Comparison of ENCODE assay signal across 15 cellular contexts in genomic region chr14:91899213-91899612, GRCh38. TPM values are rescaled to one million over a fixed set of nuclear protein-coding genes. Genes with fewer than 3 reads are reported as not detected.
DNase-seq lines count a peak whose midpoint lies in the region; ATAC-seq and TF ChIP-seq lines count a peak whose summit lies in the region.
"Had no signal": no experiment of that assay in that cellular context is flagged by ENCODE, and none has a peak within 500 bp of the region (broad histone marks: within the 10 kb centered on the region; RNA-seq: fewer than 3 reads in every experiment).

No MANE protein-coding gene starts in this region.

- H2AK5ac ChIP-seq in H9 (ENCODE audit: insufficient read length, low read length) = no peak overlapping the region
- H2AK5ac ChIP-seq in mesenchymal stem cell (ENCODE audit: low read length, severe bottlenecking) = no peak overlapping the region

- H3K56ac ChIP-seq in H9 (ENCODE audit: insufficient read length, low read depth, low read length) = no peak overlapping the region

- H3K18ac ChIP-seq in H9 (ENCODE audit: insufficient read length, low read depth, low read length) (no peak overlapping the region), mesenchymal stem cell (ENCODE audit: low read depth in 1 of 2, low read length in 2 of 2) (no peak overlapping the region)

- H4K20me1 ChIP-seq in H9 (ENCODE audit: control insufficient read depth, insufficient read depth, insufficient read length) = no peaks in the 10 kb centered on the region

- H3K9me3 ChIP-seq in H9 (ENCODE audit: control insufficient read depth, low read depth, low read length) = no peaks in the 10 kb centered on the region
- H3K9me3 ChIP-seq in mesenchymal stem cell (ENCODE audit: control insufficient read depth, low read length) = no peaks in the 10 kb centered on the region
- H3K9me3 ChIP-seq: esophagus squamous epithelium had no signal

- no peak overlapping the region for H3K4me3 Mint-ChIP-seq in H9
- no peak overlapping the region for H3K4me3 Mint-ChIP-seq in activated naive CD8-positive, alpha-beta T cell treated with anti-CD3 and anti-CD28 coated beads, Interleukin-2, amount 10 ng/mL, durations not matched to agents 7 days and 5 days
- H3K4me3 Mint-ChIP-seq: brain; CD4-positive, alpha-beta memory T cell; neural progenitor cell; stimulated activated naive CD8-positive, alpha-beta T cell treated with anti-CD3 and anti-CD28 coated beads, Interleukin-15, Interleukin-2, amounts not matched to agents 100 ng/mL and 50 ng/mL, for 24 hours had no signal

- H3K4me3 ChIP-seq in mesenchymal stem cell (ENCODE audit: insufficient read depth in 1 of 2, low read depth in 1 of 2, low read length in 2 of 2) (no peak overlapping the region), foreskin fibroblast (ENCODE audit: low read depth in 1 of 2, low read length in 2 of 2) (no peak overlapping the region)
- H3K4me3 ChIP-seq: esophagus squamous epithelium, neural progenitor cell had no signal

- H3K27me3 Mint-ChIP-seq in H9 (ENCODE audit: low read depth) = 0 out of 2 replicates have a peak, but pooled peaks cover 2% of the 10 kb centered on the region
- no peaks in the 10 kb centered on the region for H3K27me3 Mint-ChIP-seq in activated naive CD8-positive, alpha-beta T cell treated with anti-CD3 and anti-CD28 coated beads, Interleukin-2, amount 10 ng/mL, durations not matched to agents 7 days and 5 days
- H3K27me3 Mint-ChIP-seq: CD4-positive, alpha-beta memory T cell; stimulated activated naive CD8-positive, alpha-beta T cell treated with anti-CD3 and anti-CD28 coated beads, Interleukin-15, Interleukin-2, amounts not matched to agents 100 ng/mL and 50 ng/mL, for 24 hours had no signal

- H3K14ac ChIP-seq in H9 (ENCODE audit: insufficient read depth, low read length) (no peak overlapping the region), mesenchymal stem cell (ENCODE audit: low read length in 2 of 2) (peak overlapping the region in 1 of 2 experiments; percentile 7)

- no peaks in the 10 kb centered on the region for H3K23me2 ChIP-seq in H9 (ENCODE audit: insufficient read length, low read depth, low read length, poor library complexity, severe bottlenecking)

- H2BK12ac ChIP-seq in H9 (ENCODE audit: insufficient read length, low read depth, low read length) (no peak overlapping the region), mesenchymal stem cell (ENCODE audit: low read length in 2 of 2) (no peak overlapping the region)

- POLR2A ChIA-PET in activated naive CD8-positive, alpha-beta T cell treated with anti-CD3 and anti-CD28 coated beads, Interleukin-2, amount 10 ng/mL, durations not matched to agents 7 days and 5 days (lab: Charles Lee) = interaction anchor here (0.6 to 0.7 kb wide), 2 partner anchors 28 to 136 kb away, joined by 4 to 7 read pairs; no protein-coding TSS in a partner anchor

- no peak overlapping the region for H2BK15ac ChIP-seq in H9 (ENCODE audit: low read depth, low read length)
- peak overlapping the region; percentile 37 for H2BK15ac ChIP-seq in mesenchymal stem cell (ENCODE audit: low read depth, poor library complexity, severe bottlenecking)

- no peak overlapping the region for H2AFZ ChIP-seq in H9 (ENCODE audit: low read length)
- no peak overlapping the region for H2AFZ ChIP-seq in mesenchymal stem cell (ENCODE audit: low read depth, low read length)
- H2AFZ ChIP-seq: neural progenitor cell had no signal

- H3K79me1 ChIP-seq in H9 (ENCODE audit: insufficient read depth, low read depth, low read length, poor library complexity, severe bottlenecking) (no peaks in the 10 kb centered on the region), mesenchymal stem cell (replicated peaks; ENCODE audit: low read length, poor library complexity, severe bottlenecking) (no peaks in the 10 kb centered on the region)

- H3K23ac ChIP-seq in H9 (ENCODE audit: insufficient read length, low read depth, low read length) = no peak overlapping the region
- H3K23ac ChIP-seq in mesenchymal stem cell (ENCODE audit: low read length in 2 of 2) = peak overlapping the region in 1 of 2 experiments; percentile 78

- H3K4me1 ChIP-seq in H9 (ENCODE audit: insufficient read depth, low read length) = peaks cover 4% of the 10 kb centered on the region; the same call in 1 of the 2 replicates
- peaks cover 5% of the 10 kb centered on the region for H3K4me1 ChIP-seq in mesenchymal stem cell (ENCODE audit: control insufficient read depth, insufficient read depth, low read depth, low read length)
- H3K4me1 ChIP-seq: neural progenitor cell had no signal

- no peak overlapping the region for H3K9ac ChIP-seq in H9 (ENCODE audit: extremely low read depth, insufficient read length, low read length)
- no peak overlapping the region for H3K9ac ChIP-seq in mesenchymal stem cell (ENCODE audit: low read length)
- H3K9ac ChIP-seq: neural progenitor cell had no signal

- ATAC-seq in activated naive CD8-positive, alpha-beta T cell treated with anti-CD3 and anti-CD28 coated beads, Interleukin-2, amount 10 ng/mL, durations not matched to agents 7 days and 5 days (ENCODE audit: low read depth) = peak; percentile 26
- ATAC-seq in HG03280 (IDR thresholded peaks at IDR 0.05; ENCODE audit: unreplicated experiment) = no peak

- H3T11ph ChIP-seq in H9 (ENCODE audit: low read length) = no peak overlapping the region

- H3K4me1 Mint-ChIP-seq in H9 = peaks cover 7 to 11% of the 10 kb centered on the region in 2 experiments
- peaks cover 7% of the 10 kb centered on the region for H3K4me1 Mint-ChIP-seq in activated naive CD8-positive, alpha-beta T cell treated with anti-CD3 and anti-CD28 coated beads, Interleukin-2, amount 10 ng/mL, durations not matched to agents 7 days and 5 days

- no peaks in the 10 kb centered on the region for H3K79me2 ChIP-seq in H9 (ENCODE audit: insufficient read depth, low read length)

- no peaks in the 10 kb centered on the region for H3K36me3 ChIP-seq in mesenchymal stem cell (ENCODE audit: control insufficient read depth in 1 of 2, insufficient read depth in 2 of 2, low read depth in 1 of 2, low read length in 2 of 2)
- H3K36me3 ChIP-seq: esophagus squamous epithelium, neural progenitor cell had no signal

- peak; percentile 79 for TF ChIP-seq CTCF in C4-2B (conservative IDR thresholded peaks at IDR 0.05)
- peak; percentile 25; the same call in 2 of the 3 replicates for TF ChIP-seq CTCF in H9 (conservative IDR thresholded peaks at IDR 0.05)
- TF ChIP-seq CTCF in foreskin fibroblast (IDR thresholded peaks at IDR 0.05; ENCODE audit: low read depth, low read length) = no peak

- H3K4ac ChIP-seq in H9 (ENCODE audit: low read depth, low read length) (no peak overlapping the region), mesenchymal stem cell (ENCODE audit: low read depth in 1 of 2, low read length in 2 of 2) (no peak overlapping the region)

- no CpG with 5 or more reads among the region's 4 CpGs for WGBS in H9 (ENCODE audit: extremely low coverage, insufficient read length, low lambda C conversion rate)
- 83% methylated on average over 4 of the region's 4 CpGs for WGBS in mesenchymal stem cell

- no peak overlapping the region for H4K5ac ChIP-seq in H9 (ENCODE audit: insufficient read length, low read depth, low read length)

- DNase-seq in H9 (no peak), mesenchymal stem cell (no peak), foreskin fibroblast (no peak)
- no peak for DNase-seq in activated naive CD8-positive, alpha-beta T cell treated with anti-CD3 and anti-CD28 coated beads, Interleukin-2, amount 10 ng/mL, durations not matched to agents 7 days and 5 days
- DNase-seq in stimulated activated CD4-positive, alpha-beta T cell treated with anti-CD3 and anti-CD28 coated beads, Interleukin-2, amount 100 ng/mL, for 48 hours = no peak
- DNase-seq in activated effector memory CD4-positive, alpha-beta T cell treated with Interleukin-2 at 50 U/mL for 16 hours = no peak
- DNase-seq: CD4-positive, alpha-beta memory T cell; esophagus squamous epithelium; NCI-H1694 treated with DMSO at 0.1 percent for 48 hours; stimulated activated CD4-positive, alpha-beta T cell treated with anti-CD3 and anti-CD28 coated beads, Interleukin-1b, Interleukin-23, amount 100 ng/mL, for 48 hours had no signal

- H3K27ac ChIP-seq in C4-2B (no peak overlapping the region), H9 (ENCODE audit: insufficient read length, low read depth, low read length) (no peak overlapping the region), mesenchymal stem cell (ENCODE audit: low read length, poor library complexity, severe bottlenecking) (no peak overlapping the region)
- H3K27ac ChIP-seq: neural progenitor cell had no signal

- H3K4me2 ChIP-seq in H9 (ENCODE audit: insufficient read depth, insufficient read length, low read length) = no peak overlapping the region
- no peak overlapping the region for H3K4me2 ChIP-seq in mesenchymal stem cell (ENCODE audit: low read length, poor library complexity, severe bottlenecking)
- H3K4me2 ChIP-seq: neural progenitor cell had no signal

- H4K91ac ChIP-seq in H9 (ENCODE audit: insufficient read length, low read depth, low read length) (no peak overlapping the region), mesenchymal stem cell (ENCODE audit: low read length) (no peak overlapping the region)

- H2BK5ac ChIP-seq in H9 (ENCODE audit: insufficient read length, low read length) (no peak overlapping the region), mesenchymal stem cell (ENCODE audit: low read depth, low read length, poor library complexity, severe bottlenecking) (no peak overlapping the region)

- H3K27ac Mint-ChIP-seq in H9 = no peak overlapping the region
- no peak overlapping the region for H3K27ac Mint-ChIP-seq in activated naive CD8-positive, alpha-beta T cell treated with anti-CD3 and anti-CD28 coated beads, Interleukin-2, amount 10 ng/mL, durations not matched to agents 7 days and 5 days
- H3K27ac Mint-ChIP-seq: neural progenitor cell; stimulated activated naive CD8-positive, alpha-beta T cell treated with anti-CD3 and anti-CD28 coated beads, Interleukin-15, Interleukin-2, amounts not matched to agents 100 ng/mL and 50 ng/mL, for 24 hours had no signal

- no peaks in the 10 kb centered on the region for H3K9me3 Mint-ChIP-seq in H9
- H3K9me3 Mint-ChIP-seq in activated naive CD8-positive, alpha-beta T cell treated with anti-CD3 and anti-CD28 coated beads, Interleukin-2, amount 10 ng/mL, durations not matched to agents 7 days and 5 days = peaks cover 2% of the 10 kb centered on the region
- H3K9me3 Mint-ChIP-seq: brain; neural progenitor cell; stimulated activated naive CD8-positive, alpha-beta T cell treated with anti-CD3 and anti-CD28 coated beads, Interleukin-15, Interleukin-2, amounts not matched to agents 100 ng/mL and 50 ng/mL, for 24 hours had no signal

- H3K36me3 Mint-ChIP-seq in H9 (ENCODE audit: insufficient read depth in 1 of 3, low read depth in 3 of 3) = no peaks in the 10 kb centered on the region; a peak in 2 of 7 replicates
- no peaks in the 10 kb centered on the region for H3K36me3 Mint-ChIP-seq in activated naive CD8-positive, alpha-beta T cell treated with anti-CD3 and anti-CD28 coated beads, Interleukin-2, amount 10 ng/mL, durations not matched to agents 7 days and 5 days
- H3K36me3 Mint-ChIP-seq: brain; CD4-positive, alpha-beta memory T cell; neural progenitor cell had no signal

- no peak overlapping the region for H2BK20ac ChIP-seq in H9 (ENCODE audit: low read depth, low read length, poor library complexity, severe bottlenecking)

- H2BK120ac ChIP-seq in H9 (ENCODE audit: low read depth, low read length, poor library complexity, severe bottlenecking) = no peak overlapping the region
- H2BK120ac ChIP-seq in mesenchymal stem cell (ENCODE audit: low read depth, low read length) = no peak overlapping the region

- H4K8ac ChIP-seq in H9 (replicated peaks; ENCODE audit: insufficient read length, low read depth, low read length) (no peak overlapping the region), mesenchymal stem cell (ENCODE audit: low read length) (no peak overlapping the region)

- H3K27me3 ChIP-seq in H9 (ENCODE audit: insufficient read depth, low read length) = no peaks in the 10 kb centered on the region
- H3K27me3 ChIP-seq in mesenchymal stem cell (ENCODE audit: control insufficient read depth in 1 of 2, insufficient read depth in 1 of 2, low read length in 2 of 2) = peaks cover 0 to 12% of the 10 kb centered on the region in 2 experiments
- H3K27me3 ChIP-seq: neural progenitor cell had no signal

RNA-seq across cellular contexts. Expression of gene TC2N, which starts 31.9 kb away (rescaled TPM):
- total RNA-seq in H9 (2021) = 16.2 and 16.4 TPM in 2 replicates
- total RNA-seq in activated naive CD8-positive, alpha-beta T cell treated with anti-CD3 and anti-CD28 coated beads, Interleukin-2, amount 10 ng/mL, durations not matched to agents 7 days and 5 days = 100 to 1,000 TPM; 163 to 181 TPM
- 0.07 TPM for polyA plus RNA-seq in mesenchymal stem cell (2013, experiment 1 of 2)
- polyA plus RNA-seq in mesenchymal stem cell (2013, experiment 2 of 2) = 0.05 TPM

RNA-seq across cellular contexts. Expression of gene FBLN5, which starts 48.3 kb away (rescaled TPM):
- total RNA-seq in H9 (2021) = 1.0 and 1.3 TPM in 2 replicates
- 1 to 10 TPM; 2.4 to 3.5 TPM for total RNA-seq in activated naive CD8-positive, alpha-beta T cell treated with anti-CD3 and anti-CD28 coated beads, Interleukin-2, amount 10 ng/mL, durations not matched to agents 7 days and 5 days
- 132 TPM for polyA plus RNA-seq in mesenchymal stem cell (2013, experiment 1 of 2)
- 132 TPM for polyA plus RNA-seq in mesenchymal stem cell (2013, experiment 2 of 2)
